In the genomic region with DNA sequence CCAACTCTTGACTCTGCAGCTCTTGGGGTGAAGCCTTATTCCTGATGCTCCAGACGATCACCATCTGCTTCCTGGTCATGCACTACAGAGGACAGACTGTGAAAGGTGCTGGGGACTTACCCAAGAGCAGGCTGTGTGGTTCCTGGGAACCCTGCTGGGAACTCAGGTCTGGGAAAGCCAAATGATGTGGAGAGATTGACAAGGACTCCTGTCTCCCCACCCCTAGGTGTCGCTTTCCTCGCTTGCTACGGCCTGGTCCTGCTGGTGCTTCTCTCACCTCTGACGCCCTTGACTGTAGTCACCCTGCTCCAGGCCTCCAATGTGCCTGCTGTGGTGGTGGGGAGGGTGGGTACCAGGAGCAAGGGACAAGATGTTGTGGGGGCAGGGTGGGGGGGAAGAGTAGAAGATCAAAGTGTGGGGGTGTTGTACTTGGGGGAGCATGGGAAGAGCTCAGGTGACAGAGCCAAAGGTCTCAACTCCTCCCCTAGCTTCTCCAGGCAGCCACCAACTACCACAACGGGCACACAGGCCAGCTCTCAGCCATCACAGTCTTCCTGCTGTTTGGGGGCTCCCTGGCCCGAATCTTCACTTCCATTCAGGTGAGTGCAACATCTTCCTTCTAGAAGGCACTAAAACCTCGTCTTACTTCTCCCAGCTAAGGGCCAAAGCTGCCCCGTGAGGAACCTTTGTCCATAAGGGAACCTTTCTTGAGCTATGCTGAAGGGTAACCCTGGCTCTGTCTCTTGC, we compare ENCODE assay signal across 8 cellular contexts. TPM values are rescaled to one million over a fixed set of nuclear protein-coding genes. Genes with fewer than 3 reads are reported as not detected.
A peak's percentile ranks its signal among the peaks of the same experiment; 100 is the strongest.
DNase-seq lines count a peak whose midpoint lies in the region; ATAC-seq and TF ChIP-seq lines count a peak whose summit lies in the region.

No MANE protein-coding gene starts in this region.

- ATAC-seq in heart left ventricle: no peak
- ATAC-seq in HG02678 (IDR thresholded peaks at IDR 0.05; ENCODE audit: unreplicated experiment): no peak

- H3K36me3 ChIP-seq in heart left ventricle: peaks cover 0 to 38% (median 23%) of the 10 kb centered on the region in 9 donors

- TF ChIP-seq POLR2A in heart left ventricle (IDR thresholded peaks at IDR 0.05): no peak

- H3K4me3 Mint-ChIP-seq in type B pancreatic cell: peak overlapping the region; percentile 20

- H3K4me1 ChIP-seq in heart left ventricle: peaks cover 7 to 66% (median 43%) of the 10 kb centered on the region in 12 donors

- CTCF ChIA-PET in RWPE1 (lab: Yijun Ruan, JAX): interaction anchor here (0.6 to 1.5 kb wide), 5 partner anchors 11 to 1463 kb away, joined by 3 to 4 read pairs (median 3); no protein-coding TSS in a partner anchor

- no peaks in the 10 kb centered on the region for H3K27me3 ChIP-seq in heart left ventricle

- intact Hi-C loops in heart left ventricle (cut with DNase I) (loop anchor here in 4 of 10 donors (5.0 to 10.0 kb wide), 2 partner anchors 100 to 232 kb away; a partner anchor contains a TSS), cardiac septum (cut with DNase I) (loop anchor here (5.0 kb wide), 1 partner anchor 40 kb away; a partner anchor contains a TSS)

- POLR2A ChIA-PET in RWPE1 (lab: Yijun Ruan, JAX; ENCODE audit: low non-redundant PET): interaction anchor here (0.5 to 1.2 kb wide), 5 partner anchors 10 to 232 kb away, joined by 3 to 9 read pairs (median 3); no protein-coding TSS in a partner anchor

- WGBS in heart left ventricle, 4 donors: 57 to 82% (median 67%) methylated on average over 5 to 9 of the region's 9 CpGs

- H3K36me3 Mint-ChIP-seq in type B pancreatic cell: peaks cover 12% of the 10 kb centered on the region

- H3K9me3 Mint-ChIP-seq in type B pancreatic cell: no peaks in the 10 kb centered on the region

- no peaks in the 10 kb centered on the region for H3K9me3 ChIP-seq in heart left ventricle

- H3K4me1 Mint-ChIP-seq in type B pancreatic cell (ENCODE audit: unreplicated experiment): peaks cover 36% of the 10 kb centered on the region

- H3K27me3 Mint-ChIP-seq in type B pancreatic cell: no peaks in the 10 kb centered on the region

- H3K27ac Mint-ChIP-seq in type B pancreatic cell: peak overlapping the region; percentile 82

- H3K4me3 ChIP-seq in heart left ventricle: peak overlapping the region in 4 of 12 donors; percentile 2 to 15 (median 8)
- H3K4me3 ChIP-seq in fibroblast of pulmonary artery (replicated peaks; ENCODE audit: low read depth, low read length): no peak overlapping the region

- TF ChIP-seq CTCF in heart left ventricle (IDR thresholded peaks at IDR 0.05) (peak in 9 of 12 donors; percentile 11 to 45 (median 31)), RWPE1 (conservative IDR thresholded peaks at IDR 0.05; ENCODE audit: low read depth) (peak; percentile 41), fibroblast of pulmonary artery (IDR thresholded peaks at IDR 0.05; ENCODE audit: low read length, missing control alignments) (peak; percentile 4), type B pancreatic cell (conservative IDR thresholded peaks at IDR 0.05) (no peak)

- peak overlapping the region in 9 of 12 donors; percentile 26 to 89 (median 64) for H3K27ac ChIP-seq in heart left ventricle
- H3K27ac ChIP-seq in RWPE1: peak overlapping the region; percentile 100

- peak in 2 of 5 donors; percentile 61 to 64 for DNase-seq in heart left ventricle
- no peak for DNase-seq in cardiac septum (ENCODE audit: low spot score)
- no peak for DNase-seq in RWPE1 (ENCODE audit: low spot score)
- DNase-seq in fibroblast of pulmonary artery (ENCODE audit: low read depth): no peak
- DNase-seq in type B pancreatic cell (ENCODE audit: extremely low spot score, unreplicated experiment): no peak
- DNase-seq in dermis blood vessel endothelial cell: no peak
- DNase-seq in DMS153 (lab: John Stamatoyannopoulos, UW): no peak

RNA-seq across cellular contexts. Expression of a gene that starts 3.0 kb away (rescaled TPM):
- total RNA-seq in heart left ventricle (1 to 10 TPM in 4 of 9 donors, under 1 TPM in 4, not detected in 1; 0.65 to 8.0 (median 1.2) TPM), cardiac septum (1.1 TPM), type B pancreatic cell (ENCODE audit: low replicate concordance) (0.77 and 4.0 TPM in 2 replicates), dermis blood vessel endothelial cell (0.14 and 0.17 TPM in 2 replicates)
- polyA plus RNA-seq in heart left ventricle: 1 to 10 TPM in 1 of 2 donors, under 1 TPM in 1; 0.32 to 2.2 TPM

RNA-seq across cellular contexts. Expression of a gene that starts 3.2 kb away (rescaled TPM):
- total RNA-seq in heart left ventricle (10 to 100 TPM; 18.4 to 90.1 (median 25.4) TPM), cardiac septum (22.4 TPM), type B pancreatic cell (ENCODE audit: low replicate concordance) (61.8 and 67.6 TPM in 2 replicates), dermis blood vessel endothelial cell (113 and 133 TPM in 2 replicates)
- 100 to 1,000 TPM in 1 of 2 donors, 10 to 100 TPM in 1; 33.3 to 106 TPM for polyA plus RNA-seq in heart left ventricle

RNA-seq across cellular contexts. Expression of a gene that starts 7.4 kb away (rescaled TPM):
- 100 to 1,000 TPM in 2 of 9 donors, 10 to 100 TPM in 6, 1 to 10 TPM in 1; 9.9 to 324 (median 22.5) TPM for total RNA-seq in heart left ventricle
- polyA plus RNA-seq in heart left ventricle: 10 to 100 TPM; 11.3 to 46.7 TPM
- total RNA-seq in cardiac septum: 11.4 TPM
- total RNA-seq in type B pancreatic cell (ENCODE audit: low replicate concordance): 5.0 and 5.8 TPM in 2 replicates
- 0.17 and 2.1 TPM in 2 replicates for total RNA-seq in dermis blood vessel endothelial cell

RNA-seq across cellular contexts. Expression of a gene that starts 25.1 kb away (rescaled TPM):
- 10 to 100 TPM; 26.4 to 59.5 (median 28.9) TPM for total RNA-seq in heart left ventricle
- polyA plus RNA-seq in heart left ventricle: 10 to 100 TPM; 29.1 to 65.5 TPM
- 33.8 TPM for total RNA-seq in cardiac septum
- 50.2 and 52.7 TPM in 2 replicates for total RNA-seq in type B pancreatic cell (ENCODE audit: low replicate concordance)
- total RNA-seq in dermis blood vessel endothelial cell: 79.8 and 89.3 TPM in 2 replicates

RNA-seq across cellular contexts. Expression of a gene that starts 27.9 kb away (rescaled TPM):
- total RNA-seq in heart left ventricle: 100 to 1,000 TPM in 4 of 9 donors, 10 to 100 TPM in 5; 68.0 to 121 (median 98.6) TPM
- 100 to 1,000 TPM in 1 of 2 donors, 10 to 100 TPM in 1; 72.4 to 123 TPM for polyA plus RNA-seq in heart left ventricle
- 83.5 TPM for total RNA-seq in cardiac septum
- total RNA-seq in type B pancreatic cell (ENCODE audit: low replicate concordance): 37.1 and 44.2 TPM in 2 replicates
- total RNA-seq in dermis blood vessel endothelial cell: 38.8 and 51.1 TPM in 2 replicates
